10 cellular contexts compared by ENCODE assay signal in genomic region chr4:134935320-134935719, GRCh38.
DNase-seq lines count a peak whose midpoint lies in the region; ATAC-seq and TF ChIP-seq lines count a peak whose summit lies in the region.
"Had no signal": no experiment of that assay in that cellular context is flagged by ENCODE, and none has a peak within 500 bp of the region (broad histone marks: within the 10 kb centered on the region; RNA-seq: fewer than 3 reads in every experiment).

No MANE protein-coding gene starts in this region.

- no peaks in the 10 kb centered on the region for H3K4me1 Mint-ChIP-seq in stimulated activated effector memory CD8-positive, alpha-beta T cell treated with anti-CD3 and anti-CD28 coated beads, Interleukin-12 subunit alpha, Interleukin-12 subunit beta, amount 100 ng/mL, for 72 hours

- no peaks in the 10 kb centered on the region for H3K27me3 ChIP-seq in upper lobe of right lung

- no peaks in the 10 kb centered on the region for H3K36me3 ChIP-seq in upper lobe of right lung

- no peak overlapping the region for H3K4me3 Mint-ChIP-seq in stimulated activated effector memory CD8-positive, alpha-beta T cell treated with anti-CD3 and anti-CD28 coated beads, Interleukin-12 subunit alpha, Interleukin-12 subunit beta, amount 100 ng/mL, for 72 hours

- no peaks in the 10 kb centered on the region for H3K36me3 Mint-ChIP-seq in stimulated activated effector memory CD8-positive, alpha-beta T cell treated with anti-CD3 and anti-CD28 coated beads, Interleukin-12 subunit alpha, Interleukin-12 subunit beta, amount 100 ng/mL, for 72 hours

- H3K4me3 ChIP-seq in upper lobe of right lung: no peak overlapping the region

- H3K9me3 Mint-ChIP-seq in stimulated activated effector memory CD8-positive, alpha-beta T cell treated with anti-CD3 and anti-CD28 coated beads, Interleukin-12 subunit alpha, Interleukin-12 subunit beta, amount 100 ng/mL, for 72 hours: peaks cover 8% of the 10 kb centered on the region

- peak; percentile 16 for TF ChIP-seq CTCF in upper lobe of right lung (IDR thresholded peaks at IDR 0.05)

- no peak overlapping the region for H3K27ac Mint-ChIP-seq in stimulated activated effector memory CD8-positive, alpha-beta T cell treated with anti-CD3 and anti-CD28 coated beads, Interleukin-12 subunit alpha, Interleukin-12 subunit beta, amount 100 ng/mL, for 72 hours

- ATAC-seq in upper lobe of right lung: no peak
- no peak for ATAC-seq in stimulated activated effector memory CD8-positive, alpha-beta T cell treated with anti-CD3 and anti-CD28 coated beads, Interleukin-12 subunit alpha, Interleukin-12 subunit beta, amount 100 ng/mL, for 72 hours

- H3K27ac ChIP-seq in upper lobe of right lung: no peak overlapping the region

- H3K9me3 ChIP-seq in upper lobe of right lung: no peaks in the 10 kb centered on the region

- TF ChIP-seq POLR2A in erythroblast (IDR thresholded peaks at IDR 0.05; ENCODE audit: low read length): no peak

- intact Hi-C loops in upper lobe of right lung (cut with DNase I): no loop called here

- H3K4me1 ChIP-seq in upper lobe of right lung: no peaks in the 10 kb centered on the region

- peak; percentile 3 for DNase-seq in stimulated activated CD4-positive, alpha-beta T cell treated with anti-CD3 and anti-CD28 coated beads, Interleukin-15, amount 100 ng/mL, for 24 hours
- DNase-seq in stimulated activated CD4-positive, alpha-beta T cell treated with anti-CD3 and anti-CD28 coated beads, Interleukin-4, amount 100 ng/mL, for 24 hours: no peak
- DNase-seq in NCI-H526 treated with DMSO at 0.1 percent for 48 hours (lab: John Stamatoyannopoulos, UW): peak; percentile 11
- peak; percentile 1 to 6 for DNase-seq in erythroblast (lab: John Stamatoyannopoulos, UW)
- DNase-seq in upper lobe of right lung: no peak
- no peak for DNase-seq in stimulated activated effector memory CD8-positive, alpha-beta T cell treated with anti-CD3 and anti-CD28 coated beads, Interleukin-12 subunit alpha, Interleukin-12 subunit beta, amount 100 ng/mL, for 72 hours (ENCODE audit: low spot score in 2 of 2)
- no peak for DNase-seq in activated effector memory CD4-positive, alpha-beta T cell treated with anti-CD3 and anti-CD28 coated beads, Interleukin-2, amount 50 U/mL, for 16 hours
- DNase-seq in GDM1 (lab: John Stamatoyannopoulos, UW): no peak
- DNase-seq: COR-L47, NCI-H2107 had no signal

Comparison
In these comparisons a context has a peak if more than half of its experiments do, and no peak if none do; other contexts are left out.
1. DNase-seq: peak in stimulated activated CD4-positive, alpha-beta T cell treated with anti-CD3 and anti-CD28 coated beads, Interleukin-15, amount 100 ng/mL, for 24 hours (single experiment), NCI-H526 treated with DMSO at 0.1 percent for 48 hours (single experiment) and erythroblast (2 of 2); none in stimulated activated CD4-positive, alpha-beta T cell treated with anti-CD3 and anti-CD28 coated beads, Interleukin-4, amount 100 ng/mL, for 24 hours (single experiment), upper lobe of right lung (single experiment), stimulated activated effector memory CD8-positive, alpha-beta T cell treated with anti-CD3 and anti-CD28 coated beads, Interleukin-12 subunit alpha, Interleukin-12 subunit beta, amount 100 ng/mL, for 72 hours (0 of 2), activated effector memory CD4-positive, alpha-beta T cell treated with anti-CD3 and anti-CD28 coated beads, Interleukin-2, amount 50 U/mL, for 16 hours (single experiment) and GDM1 (single experiment).